Comparison of ENCODE assay signal across 12 cellular contexts in the genomic region with DNA sequence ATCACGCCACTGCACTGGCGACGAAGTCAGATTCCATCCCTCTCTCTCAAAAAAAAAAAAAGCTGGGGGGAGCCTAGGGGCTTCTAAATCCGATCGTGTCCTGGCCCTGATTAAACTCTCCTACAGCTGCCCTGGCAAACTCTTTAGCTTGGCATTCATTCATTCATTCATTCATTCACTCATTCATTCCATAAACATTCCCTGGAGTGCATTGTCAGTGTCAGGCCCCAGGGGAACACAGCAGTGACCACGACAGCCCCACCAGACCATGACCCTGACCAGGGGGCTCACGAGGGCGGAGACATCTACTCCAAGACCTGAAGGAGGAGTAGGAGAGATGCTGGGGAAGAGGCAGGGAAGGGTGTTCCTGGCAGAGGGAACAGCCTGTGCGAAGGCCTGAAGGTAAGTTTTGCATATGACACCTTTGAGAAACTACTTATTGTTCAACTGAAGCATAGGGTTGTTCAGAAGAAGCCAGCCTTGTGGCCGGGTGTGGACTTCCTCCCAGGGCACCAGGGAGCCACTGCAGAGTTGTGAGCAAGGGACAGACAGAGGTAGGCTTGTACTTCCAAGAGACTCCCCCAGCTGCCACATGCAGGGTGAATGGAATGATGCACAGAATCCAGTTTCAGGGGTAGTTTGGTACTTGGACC. TPM values are rescaled to one million over a fixed set of nuclear protein-coding genes. Genes with fewer than 3 reads are reported as not detected.
DNase-seq lines count a peak whose midpoint lies in the region; ATAC-seq and TF ChIP-seq lines count a peak whose summit lies in the region.
"Had no signal": no experiment of that assay in that cellular context is flagged by ENCODE, and none has a peak within 500 bp of the region (broad histone marks: within the 10 kb centered on the region; RNA-seq: fewer than 3 reads in every experiment).

No MANE protein-coding gene starts in this region.

- no peak overlapping the region for H3K4me3 Mint-ChIP-seq in activated T-cell treated with anti-CD3 and anti-CD28 coated beads, Interleukin-2, amount 50 U/mL, for 4 hours
- peak overlapping the region in 1 of 2 donors; percentile 18 for H3K4me3 Mint-ChIP-seq in stimulated activated naive CD8-positive, alpha-beta T cell treated with anti-CD3 and anti-CD28 coated beads, Interleukin-15, amount 100 ng/mL, for 72 hours
- H3K4me3 Mint-ChIP-seq: activated naive CD8-positive, alpha-beta T cell had no signal

- H3K27me3 Mint-ChIP-seq in activated T-cell treated with anti-CD3 and anti-CD28 coated beads, Interleukin-2, amount 50 U/mL, for 4 hours (ENCODE audit: low read depth) = no peaks in the 10 kb centered on the region
- peaks cover 6% of the 10 kb centered on the region for H3K27me3 Mint-ChIP-seq in stimulated activated naive CD8-positive, alpha-beta T cell treated with anti-CD3 and anti-CD28 coated beads, Interleukin-15, amount 100 ng/mL, for 72 hours
- H3K27me3 Mint-ChIP-seq: activated naive CD8-positive, alpha-beta T cell had no signal

- no peak overlapping the region for H3K4me3 ChIP-seq in Loucy (ENCODE audit: low read length, poor library complexity, severe bottlenecking)
- H3K4me3 ChIP-seq: psoas muscle had no signal

- no peak overlapping the region for H3K9ac ChIP-seq in Loucy (ENCODE audit: low read depth, low read length, poor library complexity, severe bottlenecking)

- H3K36me3 ChIP-seq in Loucy (ENCODE audit: insufficient read depth, low read length) = no peaks in the 10 kb centered on the region

- no peaks in the 10 kb centered on the region for H3K9me2 ChIP-seq in Loucy (replicated peaks; ENCODE audit: low read depth, low read length)

- H3K27ac Mint-ChIP-seq in stimulated activated naive CD8-positive, alpha-beta T cell treated with anti-CD3 and anti-CD28 coated beads, Interleukin-15, amount 100 ng/mL, for 72 hours = no peak overlapping the region
- H3K27ac Mint-ChIP-seq: activated naive CD8-positive, alpha-beta T cell had no signal

- H3K4me1 ChIP-seq in Loucy (ENCODE audit: insufficient read depth, low read length, poor library complexity, severe bottlenecking) = peaks cover 5% of the 10 kb centered on the region

- DNase-seq in activated T-cell treated with anti-CD3 and anti-CD28 coated beads, Interleukin-2, amount 50 U/mL, for 4 hours = no peak
- DNase-seq in activated T-cell treated with anti-CD3 and anti-CD28 coated beads, Interleukin-2, amount 50 U/mL, for 48 hours = no peak
- DNase-seq in stimulated activated naive CD8-positive, alpha-beta T cell treated with anti-CD3 and anti-CD28 coated beads, Interleukin-15, amount 100 ng/mL, for 72 hours = no peak
- DNase-seq in NCI-H1694 treated with DMSO at 0.1 percent for 48 hours (lab: John Stamatoyannopoulos, UW) (no peak), COLO668 (lab: John Stamatoyannopoulos, UW; ENCODE audit: unreplicated experiment) (no peak)

- no peaks in the 10 kb centered on the region for H3K9me3 ChIP-seq in Loucy (ENCODE audit: insufficient read depth, low read depth, low read length)
- H3K9me3 ChIP-seq: psoas muscle had no signal

- no peaks in the 10 kb centered on the region for H3K36me3 Mint-ChIP-seq in activated T-cell treated with anti-CD3 and anti-CD28 coated beads, Interleukin-2, amount 50 U/mL, for 4 hours (ENCODE audit: insufficient read depth)
- H3K36me3 Mint-ChIP-seq: activated naive CD8-positive, alpha-beta T cell had no signal

- H3K4me1 Mint-ChIP-seq in activated T-cell treated with anti-CD3 and anti-CD28 coated beads, Interleukin-2, amount 50 U/mL, for 4 hours (ENCODE audit: low read depth) = peaks cover 30% of the 10 kb centered on the region
- peaks cover 71% of the 10 kb centered on the region for H3K4me1 Mint-ChIP-seq in stimulated activated naive CD8-positive, alpha-beta T cell treated with anti-CD3 and anti-CD28 coated beads, Interleukin-15, amount 100 ng/mL, for 72 hours

- no peaks in the 10 kb centered on the region for H3K9me3 Mint-ChIP-seq in activated T-cell treated with anti-CD3 and anti-CD28 coated beads, Interleukin-2, amount 50 U/mL, for 4 hours
- H3K9me3 Mint-ChIP-seq in stimulated activated naive CD8-positive, alpha-beta T cell treated with anti-CD3 and anti-CD28 coated beads, Interleukin-15, amount 100 ng/mL, for 72 hours = no peaks in the 10 kb centered on the region

- no peaks in the 10 kb centered on the region for H3F3A ChIP-seq in Loucy (ENCODE audit: low read depth)

- H2AFZ ChIP-seq in Loucy (ENCODE audit: low read length) = 0 out of 2 replicates have a peak overlapping the region, but pooled peaks have one; percentile 14

- H4K20me1 ChIP-seq in Loucy (ENCODE audit: insufficient read depth, low read length, poor library complexity, severe bottlenecking) = no peaks in the 10 kb centered on the region

- TF ChIP-seq CTCF in Loucy (conservative IDR thresholded peaks at IDR 0.05; ENCODE audit: low read length) = no peak

- no peaks in the 10 kb centered on the region for H3K79me2 ChIP-seq in Loucy (ENCODE audit: insufficient read depth, low read length)

- no peaks in the 10 kb centered on the region for H3K27me3 ChIP-seq in Loucy (ENCODE audit: insufficient read depth, low read length, poor library complexity, severe bottlenecking)

- peak; percentile 51 to 56 for ATAC-seq in activated T-cell treated with anti-CD3 and anti-CD28 coated beads, Interleukin-2, amount 50 U/mL, for 4 hours
- ATAC-seq in esophagus mucosa (peak; percentile 16), HG02870 (IDR thresholded peaks at IDR 0.05; ENCODE audit: unreplicated experiment) (no peak)
- ATAC-seq in stimulated activated naive CD8-positive, alpha-beta T cell treated with anti-CD3 and anti-CD28 coated beads, Interleukin-15, amount 100 ng/mL, for 72 hours = peak; percentile 87

- no peak overlapping the region for H3K4me2 ChIP-seq in Loucy (ENCODE audit: low read depth, low read length, poor library complexity, severe bottlenecking)

RNA-seq across cellular contexts. Expression of a gene that starts 24.5 kb away (rescaled TPM):
- total RNA-seq in activated T-cell treated with anti-CD3 and anti-CD28 coated beads, Interleukin-2, amount 50 U/mL, for 4 hours = not detected
- not detected for total RNA-seq in esophagus mucosa
- total RNA-seq: glomerular endothelial cell, psoas muscle, subcutaneous adipose tissue had no signal

RNA-seq across cellular contexts. Expression of a gene that starts 25.1 kb away (rescaled TPM):
- 10 to 100 TPM; 27.9 to 35.3 (median 34.6) TPM for total RNA-seq in activated T-cell treated with anti-CD3 and anti-CD28 coated beads, Interleukin-2, amount 50 U/mL, for 4 hours
- total RNA-seq in esophagus mucosa = 67.6 TPM

RNA-seq across cellular contexts. Expression of a gene that starts 52.1 kb away (rescaled TPM):
- total RNA-seq in activated T-cell treated with anti-CD3 and anti-CD28 coated beads, Interleukin-2, amount 50 U/mL, for 4 hours = under 1 TPM; 0.33 to 0.86 (median 0.74) TPM
- total RNA-seq in esophagus mucosa = 8.0 TPM

RNA-seq across cellular contexts. Expression of a gene that starts 54.3 kb away (rescaled TPM):
- under 1 TPM in 1 of 3 donors, not detected in 2; 0.23 TPM for total RNA-seq in activated T-cell treated with anti-CD3 and anti-CD28 coated beads, Interleukin-2, amount 50 U/mL, for 4 hours
- 36.2 TPM for total RNA-seq in esophagus mucosa
- total RNA-seq: glomerular endothelial cell, subcutaneous adipose tissue had no signal
